19 cellular contexts compared by ENCODE assay signal in the genomic region with DNA sequence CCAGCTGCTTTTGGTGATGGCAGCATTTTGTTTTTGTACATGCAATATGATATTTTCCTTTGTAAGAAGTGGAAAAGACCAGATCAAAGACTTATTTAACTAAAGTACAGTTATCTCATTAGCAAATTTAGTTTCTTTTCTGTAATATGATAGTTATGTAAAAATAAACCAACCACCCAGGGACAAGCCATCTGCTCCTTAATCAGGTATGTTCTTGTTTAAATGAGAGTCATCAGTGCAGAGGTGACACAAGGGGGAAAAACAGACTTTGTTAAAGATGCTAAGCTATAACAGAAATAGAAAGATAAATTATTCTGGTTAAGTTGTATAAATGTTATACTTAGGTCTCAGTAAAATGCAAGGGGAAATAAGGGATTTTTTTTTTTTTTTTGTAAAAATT.
"Had no signal": no experiment of that assay in that cellular context is flagged by ENCODE, and none has a peak within 500 bp of the region (broad histone marks: within the 10 kb centered on the region; RNA-seq: fewer than 3 reads in every experiment).

No MANE protein-coding gene starts in this region.

- DNase-seq: effector CD4-positive, alpha-beta T cell; endodermal cell; erythroblast; foreskin keratinocyte; head of caudate nucleus; kidney; left cardiac atrium; left ventricle myocardium inferior; lower lobe of right lung; mesenchymal stem cell; midbrain; nucleus accumbens; ovary; right cardiac atrium; small intestine; stimulated activated CD4-positive, alpha-beta T cell treated with anti-CD3 and anti-CD28 coated beads, Interleukin-12 subunit alpha, Interleukin-12 subunit beta, amount 100 ng/mL, for 4 hours; stimulated activated naive CD4-positive, alpha-beta T cell treated with Interleukin-2 at 50 U/mL for 16 hours; trophoblast cell had no signal

- ATAC-seq: left cardiac atrium; lower lobe of right lung; natural killer cell treated with Interleukin-12 subunit alpha and Interleukin-12 subunit beta and Interleukin-15 and Interleukin-18, amount 100 ng/mL, for 72 hours; right cardiac atrium had no signal
